ENCODE assay signal across 2 cellular contexts in the genomic region with DNA sequence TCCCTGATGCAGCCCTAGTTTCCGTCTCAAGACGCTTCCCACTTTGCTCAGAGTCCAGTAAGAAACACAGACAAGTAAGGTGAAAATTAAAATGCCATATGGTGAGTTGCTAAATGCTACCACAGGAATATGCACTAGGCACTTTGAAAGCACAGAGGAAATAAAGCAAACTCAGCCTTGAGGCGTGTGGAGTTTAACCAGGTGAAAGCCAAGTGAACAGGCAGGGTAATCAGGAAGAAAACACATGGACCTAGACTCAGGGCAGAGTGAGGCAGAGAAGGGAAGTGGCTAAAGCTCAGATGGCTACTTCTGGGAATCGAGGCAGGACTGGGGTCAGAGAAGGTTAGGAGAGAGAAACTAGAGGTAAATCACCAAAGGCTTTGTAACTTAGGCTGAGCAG.
TF ChIP-seq lines count a peak whose summit lies in the region.

No MANE protein-coding gene starts in this region.

TF ChIP-seq in SK-N-SH, 30 proteins besides CTCF, POLR2A, EP300 and RAD21:
- TF ChIP-seq, protein P1, sequence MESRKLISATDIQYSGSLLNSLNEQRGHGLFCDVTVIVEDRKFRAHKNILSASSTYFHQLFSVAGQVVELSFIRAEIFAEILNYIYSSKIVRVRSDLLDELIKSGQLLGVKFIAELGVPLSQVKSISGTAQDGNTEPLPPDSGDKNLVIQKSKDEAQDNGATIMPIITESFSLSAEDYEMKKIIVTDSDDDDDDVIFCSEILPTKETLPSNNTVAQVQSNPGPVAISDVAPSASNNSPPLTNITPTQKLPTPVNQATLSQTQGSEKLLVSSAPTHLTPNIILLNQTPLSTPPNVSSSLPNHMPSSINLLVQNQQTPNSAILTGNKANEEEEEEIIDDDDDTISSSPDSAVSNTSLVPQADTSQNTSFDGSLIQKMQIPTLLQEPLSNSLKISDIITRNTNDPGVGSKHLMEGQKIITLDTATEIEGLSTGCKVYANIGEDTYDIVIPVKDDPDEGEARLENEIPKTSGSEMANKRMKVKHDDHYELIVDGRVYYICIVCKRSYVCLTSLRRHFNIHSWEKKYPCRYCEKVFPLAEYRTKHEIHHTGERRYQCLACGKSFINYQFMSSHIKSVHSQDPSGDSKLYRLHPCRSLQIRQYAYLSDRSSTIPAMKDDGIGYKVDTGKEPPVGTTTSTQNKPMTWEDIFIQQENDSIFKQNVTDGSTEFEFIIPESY (IDR thresholded peaks at IDR 0.05; ENCODE audit: borderline replicate concordance, low read depth) = no peak
- TF ChIP-seq SIN3A (IDR thresholded peaks at IDR 0.05; ENCODE audit: borderline replicate concordance, low read depth, low read length) = no peak
- no peak for TF ChIP-seq YY1 (IDR thresholded peaks at IDR 0.05; ENCODE audit: low read depth)

TF ChIP-seq in SK-N-SH treated with all-trans-retinoic acid at 6 μM for 48 hours, 23 proteins besides CTCF, POLR2A, EP300 and RAD21 (continued from another document):
- TF ChIP-seq, protein P2, sequence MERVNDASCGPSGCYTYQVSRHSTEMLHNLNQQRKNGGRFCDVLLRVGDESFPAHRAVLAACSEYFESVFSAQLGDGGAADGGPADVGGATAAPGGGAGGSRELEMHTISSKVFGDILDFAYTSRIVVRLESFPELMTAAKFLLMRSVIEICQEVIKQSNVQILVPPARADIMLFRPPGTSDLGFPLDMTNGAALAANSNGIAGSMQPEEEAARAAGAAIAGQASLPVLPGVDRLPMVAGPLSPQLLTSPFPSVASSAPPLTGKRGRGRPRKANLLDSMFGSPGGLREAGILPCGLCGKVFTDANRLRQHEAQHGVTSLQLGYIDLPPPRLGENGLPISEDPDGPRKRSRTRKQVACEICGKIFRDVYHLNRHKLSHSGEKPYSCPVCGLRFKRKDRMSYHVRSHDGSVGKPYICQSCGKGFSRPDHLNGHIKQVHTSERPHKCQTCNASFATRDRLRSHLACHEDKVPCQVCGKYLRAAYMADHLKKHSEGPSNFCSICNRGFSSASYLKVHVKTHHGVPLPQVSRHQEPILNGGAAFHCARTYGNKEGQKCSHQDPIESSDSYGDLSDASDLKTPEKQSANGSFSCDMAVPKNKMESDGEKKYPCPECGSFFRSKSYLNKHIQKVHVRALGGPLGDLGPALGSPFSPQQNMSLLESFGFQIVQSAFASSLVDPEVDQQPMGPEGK (CRISPR knock-in tag; IDR thresholded peaks at IDR 0.05; ENCODE audit: borderline replicate concordance) = no peak
- no peak for TF ChIP-seq ZNF8 (CRISPR knock-in tag; IDR thresholded peaks at IDR 0.05)
- no peak for TF ChIP-seq PPARA (CRISPR knock-in tag; IDR thresholded peaks at IDR 0.05; ENCODE audit: borderline replicate concordance)
- no peak for TF ChIP-seq ARNTL (CRISPR knock-in tag; IDR thresholded peaks at IDR 0.05; ENCODE audit: borderline replicate concordance, low read depth)
- TF ChIP-seq CSDC2 (CRISPR knock-in tag; IDR thresholded peaks at IDR 0.05) = no peak
- no peak for TF ChIP-seq BACH2 (CRISPR knock-in tag; IDR thresholded peaks at IDR 0.05; ENCODE audit: borderline replicate concordance)
- no peak for TF ChIP-seq TOX (CRISPR knock-in tag; IDR thresholded peaks at IDR 0.05; ENCODE audit: borderline replicate concordance)
- TF ChIP-seq, protein P3, sequence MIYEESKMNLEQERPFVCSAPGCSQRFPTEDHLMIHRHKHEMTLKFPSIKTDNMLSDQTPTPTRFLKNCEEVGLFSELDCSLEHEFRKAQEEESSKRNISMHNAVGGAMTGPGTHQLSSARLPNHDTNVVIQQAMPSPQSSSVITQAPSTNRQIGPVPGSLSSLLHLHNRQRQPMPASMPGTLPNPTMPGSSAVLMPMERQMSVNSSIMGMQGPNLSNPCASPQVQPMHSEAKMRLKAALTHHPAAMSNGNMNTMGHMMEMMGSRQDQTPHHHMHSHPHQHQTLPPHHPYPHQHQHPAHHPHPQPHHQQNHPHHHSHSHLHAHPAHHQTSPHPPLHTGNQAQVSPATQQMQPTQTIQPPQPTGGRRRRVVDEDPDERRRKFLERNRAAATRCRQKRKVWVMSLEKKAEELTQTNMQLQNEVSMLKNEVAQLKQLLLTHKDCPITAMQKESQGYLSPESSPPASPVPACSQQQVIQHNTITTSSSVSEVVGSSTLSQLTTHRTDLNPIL (CRISPR knock-in tag; IDR thresholded peaks at IDR 0.05; ENCODE audit: low read depth) = no peak
- TF ChIP-seq, protein P4, sequence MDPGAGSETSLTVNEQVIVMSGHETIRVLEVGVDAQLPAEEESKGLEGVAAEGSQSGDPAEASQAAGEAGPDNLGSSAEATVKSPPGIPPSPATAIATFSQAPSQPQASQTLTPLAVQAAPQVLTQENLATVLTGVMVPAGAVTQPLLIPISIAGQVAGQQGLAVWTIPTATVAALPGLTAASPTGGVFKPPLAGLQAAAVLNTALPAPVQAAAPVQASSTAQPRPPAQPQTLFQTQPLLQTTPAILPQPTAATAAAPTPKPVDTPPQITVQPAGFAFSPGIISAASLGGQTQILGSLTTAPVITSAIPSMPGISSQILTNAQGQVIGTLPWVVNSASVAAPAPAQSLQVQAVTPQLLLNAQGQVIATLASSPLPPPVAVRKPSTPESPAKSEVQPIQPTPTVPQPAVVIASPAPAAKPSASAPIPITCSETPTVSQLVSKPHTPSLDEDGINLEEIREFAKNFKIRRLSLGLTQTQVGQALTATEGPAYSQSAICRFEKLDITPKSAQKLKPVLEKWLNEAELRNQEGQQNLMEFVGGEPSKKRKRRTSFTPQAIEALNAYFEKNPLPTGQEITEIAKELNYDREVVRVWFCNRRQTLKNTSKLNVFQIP (CRISPR knock-in tag; IDR thresholded peaks at IDR 0.05; ENCODE audit: borderline replicate concordance, low read depth) = no peak
